ENCODE assay signal across 28 cellular contexts in genomic region chr1:185419718-185420117, GRCh38.
A peak's percentile ranks its signal among the peaks of the same experiment; 100 is the strongest.
DNase-seq lines count a peak whose midpoint lies in the region; ATAC-seq, FAIRE-seq and TF ChIP-seq lines count a peak whose summit lies in the region.
"Had no signal": no experiment of that assay in that cellular context is flagged by ENCODE, and none has a peak within 500 bp of the region (broad histone marks: within the 10 kb centered on the region; RNA-seq: fewer than 3 reads in every experiment).

No MANE protein-coding gene starts in this region.

- H3K27me3 Mint-ChIP-seq in T-helper 1 cell treated with Interleukin-12 subunit alpha and Interleukin-12 subunit beta and Interleukin-4 antibody, amounts not matched to agents 30 μg/mL and 1 μg/mL, for 36 hours (ENCODE audit: low read depth): no peaks in the 10 kb centered on the region
- H3K27me3 Mint-ChIP-seq: IgD-negative memory B cell had no signal

- H3K4me1 ChIP-seq in smooth muscle cell (ENCODE audit: low read depth): no peaks in the 10 kb centered on the region
- H3K4me1 ChIP-seq: A549, BLaER1 had no signal

- no peak for ATAC-seq in GM18517 (IDR thresholded peaks at IDR 0.05; ENCODE audit: unreplicated experiment)
- no peak for ATAC-seq in GM18511 (IDR thresholded peaks at IDR 0.05; ENCODE audit: unreplicated experiment)
- ATAC-seq: A549, HCT116, left colon had no signal

- no peak overlapping the region for H3K27ac ChIP-seq in smooth muscle cell (ENCODE audit: low read depth)
- H3K27ac ChIP-seq: A549, BLaER1 had no signal

- TF ChIP-seq CTCF in smooth muscle cell (IDR thresholded peaks at IDR 0.05; ENCODE audit: borderline replicate concordance, insufficient read depth, poor library complexity, severe bottlenecking) (no peak), GM13976 (IDR thresholded peaks at IDR 0.05; ENCODE audit: borderline replicate concordance, control extremely low read depth, extremely low read depth, insufficient read depth, missing control alignments) (no peak)

- no peaks in the 10 kb centered on the region for H3K79me2 ChIP-seq in smooth muscle cell (ENCODE audit: low read depth)

- H3K9ac ChIP-seq in smooth muscle cell (ENCODE audit: low read depth): no peak overlapping the region
- H3K9ac ChIP-seq: BLaER1 had no signal

- H3K4me3 ChIP-seq in smooth muscle cell: no peak overlapping the region
- H3K4me3 ChIP-seq: A549, BLaER1 had no signal

- peak overlapping the region; percentile 59 for H2AFZ ChIP-seq in smooth muscle cell (ENCODE audit: low read depth)

- DNase-seq in T-helper 1 cell: no peak
- no peak for DNase-seq in RCC 7860 (ENCODE audit: low spot score)
- peak; percentile 25 for DNase-seq in glomerular visceral epithelial cell (ENCODE audit: extremely low spot score)
- DNase-seq in smooth muscle cell (lab: John Stamatoyannopoulos, UW; ENCODE audit: unreplicated experiment): no peak
- no peak for DNase-seq in GM13976 (ENCODE audit: low spot score)
- DNase-seq: activated CD4-positive, CD25-positive, alpha-beta regulatory T cell treated with anti-CD3 and anti-CD28 coated beads, Interleukin-2, amount 50 U/mL, for 72 hours; activated naive CD4-positive, alpha-beta T cell treated with anti-CD3 and anti-CD28 coated beads, Interleukin-2, amount 50 U/mL, for 16 hours; activated T-cell treated with anti-CD3 and anti-CD28 coated beads, Interleukin-2, amount 50 U/mL, for 48 hours; aorta; COR-L47; DMS79; left colon; NCI-H1092 treated with DMSO at 0.1 percent for 48 hours; NCI-H2029 treated with DMSO at 0.1 percent for 48 hours; NCI-H82; OCI-M1; SHP77 treated with DMSO at 0.1 percent for 48 hours; stimulated activated CD4-positive, alpha-beta T cell treated with anti-CD3 and anti-CD28 coated beads, Interleukin-4, amount 100 ng/mL, for 1 hour; stimulated activated naive CD4-positive, alpha-beta T cell had no signal

- no peaks in the 10 kb centered on the region for H3K36me3 ChIP-seq in smooth muscle cell (ENCODE audit: low read depth)
- H3K36me3 ChIP-seq: BLaER1 had no signal

- no peaks in the 10 kb centered on the region for H3F3A ChIP-seq in smooth muscle cell (ENCODE audit: low read depth)

- no peaks in the 10 kb centered on the region for H3K27me3 ChIP-seq in smooth muscle cell (ENCODE audit: low read depth)
- H3K27me3 ChIP-seq: BLaER1 had no signal

- H3K4me1 Mint-ChIP-seq in T-helper 1 cell treated with Interleukin-12 subunit alpha and Interleukin-12 subunit beta and Interleukin-4 antibody, amounts not matched to agents 30 μg/mL and 1 μg/mL, for 36 hours (ENCODE audit: low read depth): peaks cover 58% of the 10 kb centered on the region
- H3K4me1 Mint-ChIP-seq: IgD-negative memory B cell, memory B cell had no signal

- H3K4me3 Mint-ChIP-seq in T-helper 1 cell treated with Interleukin-12 subunit alpha and Interleukin-12 subunit beta and Interleukin-4 antibody, amounts not matched to agents 30 μg/mL and 1 μg/mL, for 36 hours: no peak overlapping the region
- H3K4me3 Mint-ChIP-seq: IgD-negative memory B cell, memory B cell had no signal

- no peaks in the 10 kb centered on the region for H3K9me3 ChIP-seq in smooth muscle cell (replicated peaks; ENCODE audit: low read depth)
- H3K9me3 ChIP-seq: A549, BLaER1 had no signal

- H3K9me3 Mint-ChIP-seq in T-helper 1 cell treated with Interleukin-12 subunit alpha and Interleukin-12 subunit beta and Interleukin-4 antibody, amounts not matched to agents 30 μg/mL and 1 μg/mL, for 36 hours: peaks cover 11% of the 10 kb centered on the region
- H3K9me3 Mint-ChIP-seq: IgD-negative memory B cell, memory B cell had no signal

- H3K36me3 Mint-ChIP-seq in T-helper 1 cell treated with Interleukin-12 subunit alpha and Interleukin-12 subunit beta and Interleukin-4 antibody, amounts not matched to agents 30 μg/mL and 1 μg/mL, for 36 hours (ENCODE audit: low read depth): peaks cover 19% of the 10 kb centered on the region
- H3K36me3 Mint-ChIP-seq: IgD-negative memory B cell, memory B cell had no signal

- 43% methylated on average over 3 of the region's 3 CpGs for WGBS in smooth muscle cell (ENCODE audit: low lambda C conversion rate)

- in situ Hi-C loops in GM13976 (cut with MboI; ENCODE audit: low sequenced_read_pairs, unreplicated experiment): no loop called here

- no peak overlapping the region for H3K4me2 ChIP-seq in smooth muscle cell
- H3K4me2 ChIP-seq: A549, BLaER1 had no signal

- FAIRE-seq in RCC 7860 (lab: Jason Lieb, UNC): peak; percentile 16
- FAIRE-seq: A549, GM12891 had no signal

- peak overlapping the region; percentile 89 for H3K27ac Mint-ChIP-seq in T-helper 1 cell treated with Interleukin-12 subunit alpha and Interleukin-12 subunit beta and Interleukin-4 antibody, amounts not matched to agents 30 μg/mL and 1 μg/mL, for 36 hours
- H3K27ac Mint-ChIP-seq: memory B cell had no signal

- no peaks in the 10 kb centered on the region for H4K20me1 ChIP-seq in smooth muscle cell (ENCODE audit: low read depth)
- H4K20me1 ChIP-seq: BLaER1 had no signal
